Comparison of ENCODE assay signal across 21 cellular contexts in genomic region chr2:174444761-174445160, GRCh38.
"Had no signal": no experiment of that assay in that cellular context is flagged by ENCODE, and none has a peak within 500 bp of the region (broad histone marks: within the 10 kb centered on the region; RNA-seq: fewer than 3 reads in every experiment).

No MANE protein-coding gene starts in this region.

- H3K27ac ChIP-seq: foreskin keratinocyte, neutrophil, psoas muscle, right lobe of liver, spleen had no signal

- H3K36me3 ChIP-seq: right lobe of liver had no signal

- H3K27me3 ChIP-seq: foreskin keratinocyte, neutrophil, right lobe of liver, spleen, tibial artery had no signal

- H3K9me3 ChIP-seq: neutrophil, psoas muscle, right lobe of liver, spleen, tibial artery had no signal

- H3K9me3 Mint-ChIP-seq: dendritic cell treated with granulocyte-macrophage colony-stimulating factor and Interleukin-4, amounts not matched to agents 40 ng/mL and 50 ng/mL, for 4 days; effector memory CD8-positive, alpha-beta T cell; immature natural killer cell; naive thymus-derived CD8-positive, alpha-beta T cell; stimulated activated memory B cell treated with anti-CD40 and anti-IgM and Interleukin-4, amounts not matched to agents 10 μg/mL and 1 μg/mL and 100 μg/mL, for 72 hours; stimulated activated naive CD8-positive, alpha-beta T cell treated with anti-CD3 and anti-CD28 coated beads, Interleukin-15, Interleukin-2, amounts not matched to agents 100 ng/mL and 50 ng/mL, for 24 hours had no signal

- H3K4me1 ChIP-seq: psoas muscle, right lobe of liver, spleen had no signal

- H3K4me1 Mint-ChIP-seq: immature natural killer cell had no signal

- H3K4me3 ChIP-seq: lung, psoas muscle, right lobe of liver, spleen, tibial artery had no signal

- ATAC-seq: effector memory CD8-positive, alpha-beta T cell; foreskin keratinocyte; left cardiac atrium; left ventricle myocardium superior; naive thymus-derived CD8-positive, alpha-beta T cell; psoas muscle; right lobe of liver; stimulated activated memory B cell treated with anti-CD40 and anti-IgM and Interleukin-4, amounts not matched to agents 10 μg/mL and 1 μg/mL and 100 μg/mL, for 72 hours had no signal

- H3K27me3 Mint-ChIP-seq: dendritic cell treated with granulocyte-macrophage colony-stimulating factor and Interleukin-4, amounts not matched to agents 40 ng/mL and 50 ng/mL, for 4 days; effector memory CD8-positive, alpha-beta T cell; naive thymus-derived CD8-positive, alpha-beta T cell; stimulated activated memory B cell treated with anti-CD40 and anti-IgM and Interleukin-4, amounts not matched to agents 10 μg/mL and 1 μg/mL and 100 μg/mL, for 72 hours; stimulated activated naive CD8-positive, alpha-beta T cell treated with anti-CD3 and anti-CD28 coated beads, Interleukin-15, Interleukin-2, amounts not matched to agents 100 ng/mL and 50 ng/mL, for 24 hours had no signal

- DNase-seq: effector memory CD8-positive, alpha-beta T cell; foreskin keratinocyte; immature natural killer cell; kidney; left cardiac atrium; left ventricle myocardium superior; mesenchymal stem cell; naive thymus-derived CD8-positive, alpha-beta T cell; psoas muscle; retina; right lobe of liver; spleen; stimulated activated CD4-positive, alpha-beta T cell treated with anti-CD3 and anti-CD28 coated beads, Interleukin-15, amount 100 ng/mL, for 24 hours; stimulated activated CD4-positive, alpha-beta T cell treated with anti-CD3 and anti-CD28 coated beads, Interleukin-1b, Interleukin-23, amount 100 ng/mL, for 48 hours; stimulated activated CD4-positive, alpha-beta T cell treated with anti-CD3 and anti-CD28 coated beads, Interleukin-4, amount 100 ng/mL, for 24 hours; tibial artery had no signal

- H3K27ac Mint-ChIP-seq: dendritic cell treated with granulocyte-macrophage colony-stimulating factor and Interleukin-4, amounts not matched to agents 40 ng/mL and 50 ng/mL, for 4 days; immature natural killer cell; stimulated activated memory B cell treated with anti-CD40 and anti-IgM and Interleukin-4, amounts not matched to agents 10 μg/mL and 1 μg/mL and 100 μg/mL, for 72 hours; stimulated activated naive CD8-positive, alpha-beta T cell treated with anti-CD3 and anti-CD28 coated beads, Interleukin-15, Interleukin-2, amounts not matched to agents 100 ng/mL and 50 ng/mL, for 24 hours had no signal

- H3K4me3 Mint-ChIP-seq: dendritic cell treated with granulocyte-macrophage colony-stimulating factor and Interleukin-4, amounts not matched to agents 40 ng/mL and 50 ng/mL, for 4 days; effector memory CD8-positive, alpha-beta T cell; immature natural killer cell; naive thymus-derived CD8-positive, alpha-beta T cell; stimulated activated memory B cell treated with anti-CD40 and anti-IgM and Interleukin-4, amounts not matched to agents 10 μg/mL and 1 μg/mL and 100 μg/mL, for 72 hours; stimulated activated naive CD8-positive, alpha-beta T cell treated with anti-CD3 and anti-CD28 coated beads, Interleukin-15, Interleukin-2, amounts not matched to agents 100 ng/mL and 50 ng/mL, for 24 hours had no signal
